8 cellular contexts compared by ENCODE assay signal in genomic region chr11:67053896-67054850, GRCh38. TPM values are rescaled to one million over a fixed set of nuclear protein-coding genes. Genes with fewer than 3 reads are reported as not detected.
DNase-seq lines count a peak whose midpoint lies in the region; ATAC-seq, FAIRE-seq and TF ChIP-seq lines count a peak whose summit lies in the region.

No MANE protein-coding gene starts in this region.

- CTCF ChIA-PET in K562 (lab: Yijun Ruan, JAX; ENCODE audit: low intra/inter-chr PET ratio) = interaction anchor here (0.6 to 1.0 kb wide), 3 partner anchors 17 to 263 kb away, joined by 3 to 8 read pairs (median 5); no protein-coding TSS in a partner anchor

- TF ChIP-seq EP300 in K562 (IDR thresholded peaks at IDR 0.05; ENCODE audit: low read length) = no peak

- 20% methylated on average over 13 of the region's 16 CpGs for WGBS in K562 (ENCODE audit: insufficient coverage, low coverage, missing lambda C conversion rate)

- in situ Hi-C loops in K562 (cut with MboI) = no loop called here

- no peak overlapping the region for H3K27ac ChIP-seq in K562 (ENCODE audit: extremely low read depth, low read depth, low read length)

- no peaks in the 10 kb centered on the region for H4K20me1 ChIP-seq in K562 (replicated peaks; ENCODE audit: control insufficient read depth, insufficient read depth, low read length)

- no peaks in the 10 kb centered on the region for H3K27me3 ChIP-seq in K562 (ENCODE audit: control insufficient read depth in 2 of 2, insufficient read depth in 2 of 2, low read length in 2 of 2)

- no peak overlapping the region; a peak in 1 of 4 replicates for H3K9ac ChIP-seq in K562 (ENCODE audit: insufficient read depth in 1 of 2, low read depth in 2 of 2, low read length in 2 of 2)

- H3K4me1 ChIP-seq in K562 (replicated peaks in 1 of 2; ENCODE audit: control insufficient read depth in 2 of 2, insufficient read depth in 2 of 2, low read length in 2 of 2) = peaks cover 26 to 36% of the 10 kb centered on the region in 2 experiments

- BruUV-seq in K562 (replicated peaks; lab: Mats Ljungman, UMichigan) = no TSS peak

- H3K4me3 ChIP-seq in K562 = no peak overlapping the region

- peak overlapping the region; percentile 34; the same call in 1 of the 2 replicates for H2AFZ ChIP-seq in K562 (ENCODE audit: low read depth, low read length)

- FAIRE-seq in D721Med (lab: Jason Lieb, UNC) = no peak
- peak; percentile 90 for FAIRE-seq in K562 (lab: Jason Lieb, UNC)

- DNase-seq in D721Med (ENCODE audit: insufficient read length, low spot score) = peak; percentile 96
- peak; percentile 68 for DNase-seq in HK-2 (ENCODE audit: unreplicated experiment)
- peak; percentile 34 for DNase-seq in SHP77 treated with DMSO at 0.1 percent for 48 hours (lab: John Stamatoyannopoulos, UW)
- DNase-seq in K562 (ENCODE audit: extremely low read depth in 1 of 4, low spot score in 3 of 4) = peak; percentile 76 to 90 (median 87)
- peak; percentile 95 for DNase-seq in iPS-NIHi7 (ENCODE audit: extremely low spot score)
- DNase-seq in stimulated activated CD4-positive, alpha-beta T cell treated with anti-CD3 and anti-CD28 coated beads, Interleukin-12 subunit alpha, Interleukin-12 subunit beta, amount 100 ng/mL, for 4 hours = peak; percentile 18

- no peaks in the 10 kb centered on the region for H3K9me3 ChIP-seq in K562 (replicated peaks; ENCODE audit: control insufficient read depth, insufficient read depth, low read depth, low read length)

- H3K9me1 ChIP-seq in K562 (ENCODE audit: control insufficient read depth, insufficient read depth, low read length) = no peaks in the 10 kb centered on the region

- no peak for TF ChIP-seq POLR2A in K562 (conservative IDR thresholded peaks at IDR 0.05)

- POLR2A ChIA-PET in K562 (lab: Yijun Ruan, JAX) = interaction anchor here (0.6 to 1.1 kb wide), 5 partner anchors 9 to 276 kb away, joined by 3 to 4 read pairs (median 3); no protein-coding TSS in a partner anchor

- TF ChIP-seq CTCF in D721Med (IDR thresholded peaks at IDR 0.05; ENCODE audit: insufficient read depth, missing control alignments) = peak; percentile 61
- TF ChIP-seq CTCF in K562 (IDR thresholded peaks at IDR 0.05 in 2 of 3, conservative IDR thresholded peaks at IDR 0.05 in 1 of 3; ENCODE audit: insufficient read depth in 2 of 3, low read depth in 1 of 3, low read length in 3 of 3) = peak; percentile 82 to 91 (median 84)

- no peaks in the 10 kb centered on the region for H3K79me2 ChIP-seq in K562 (ENCODE audit: control insufficient read depth, insufficient read depth, low read length)

- intact Hi-C loops in K562 (cut with micrococcal nuclease) = loop anchor here (2.0 kb wide), 1 partner anchor 17 kb away; no protein-coding TSS in a partner anchor

- no peaks in the 10 kb centered on the region for H3K36me3 ChIP-seq in K562 (ENCODE audit: control insufficient read depth, insufficient read depth, low read length)

- ATAC-seq in K562 (peak; percentile 93), HG02981 (IDR thresholded peaks at IDR 0.05; ENCODE audit: unreplicated experiment) (no peak), HG02870 (IDR thresholded peaks at IDR 0.05; ENCODE audit: unreplicated experiment) (no peak)

- H3K4me2 ChIP-seq in K562 (ENCODE audit: insufficient read depth, low read length) = no peak overlapping the region

- TF ChIP-seq RAD21 in K562 (CRISPR knock-in tag; conservative IDR thresholded peaks at IDR 0.05 in 1 of 2, IDR thresholded peaks at IDR 0.05 in 1 of 2) = peak; percentile 49 to 84

TF ChIP-seq in K562, 482 proteins besides CTCF, POLR2A, EP300 and RAD21 (continues in another document):
- TF ChIP-seq SRF (CRISPR knock-in tag; IDR thresholded peaks at IDR 0.05) = peak in 1 of 2 experiments; percentile 60; a peak in 1 of 4 replicates
- peak; percentile 47 for TF ChIP-seq JUND (IDR thresholded peaks at IDR 0.05; ENCODE audit: borderline replicate concordance, low read depth, low read length)
- TF ChIP-seq JUND (tag; IDR thresholded peaks at IDR 0.05; ENCODE audit: borderline replicate concordance, low read depth, low read length) = peak; percentile 40; the same call in 1 of the 3 replicates
- no peak for TF ChIP-seq TEAD4 (IDR thresholded peaks at IDR 0.05; ENCODE audit: low read length)
- no peak for TF ChIP-seq TEAD4 (CRISPR knock-in tag; IDR thresholded peaks at IDR 0.05; ENCODE audit: borderline replicate concordance)
- TF ChIP-seq TBL1XR1 (IDR thresholded peaks at IDR 0.05; ENCODE audit: low read length in 2 of 2) = 0 out of 4 replicates have a peak, but pooled peaks of 1 of the 2 experiments have one; percentile 16
- 0 out of 2 replicates have a peak, but pooled peaks have one; percentile 14 for TF ChIP-seq VEZF1 (CRISPR knock-in tag; IDR thresholded peaks at IDR 0.05)
- no peak for TF ChIP-seq ZNF511 (CRISPR knock-in tag; IDR thresholded peaks at IDR 0.05)
- no peak for TF ChIP-seq ZNF347 (CRISPR knock-in tag; IDR thresholded peaks at IDR 0.05; ENCODE audit: low read depth)
- TF ChIP-seq NFATC3 (IDR thresholded peaks at IDR 0.05) = 0 out of 2 replicates have a peak, but pooled peaks have one; percentile 28
- TF ChIP-seq GABPB1 (CRISPR knock-in tag; IDR thresholded peaks at IDR 0.05) = no peak
- TF ChIP-seq SMC3 (conservative IDR thresholded peaks at IDR 0.05; ENCODE audit: insufficient read depth, low read depth, low read length) = peak; percentile 70
- TF ChIP-seq ZBTB7A (IDR thresholded peaks at IDR 0.05; ENCODE audit: borderline replicate concordance, control insufficient read depth, low read depth, low read length) = peak; percentile 73
- TF ChIP-seq SNRNP70 (optimal IDR thresholded peaks at IDR 0.05; ENCODE audit: low read depth, low read length) = no peak

RNA-seq across cellular contexts. Expression of gene RHOD, which starts 2.5 kb away (rescaled TPM):
- not detected in 2 replicates for total RNA-seq in K562 (2011; cell fraction: chromatin; rRNA removed; ENCODE audit: low replicate concordance)
- not detected in 2 replicates for total RNA-seq in K562 (2011; cell fraction: nucleolus; rRNA removed)
- not detected in 2 replicates for total RNA-seq in K562 (2011; cell fraction: nucleoplasm; rRNA removed)
- total RNA-seq in K562 (2014; rRNA removed) (not detected in 2 replicates), K562 (2014; rRNA removed; fragmentation: Illumina TruSeq; extraction: Trizol) (not detected in 2 replicates), K562 (2015; rRNA removed; fragmentation: Illumina TruSeq; extraction: Trizol) (not detected in 2 replicates), K562 (2021) (not detected in 2 replicates)
- polyA plus RNA-seq in K562 (2011; rRNA removed) (not detected in 2 replicates), K562 (2014; fragmentation: Illumina TruSeq; extraction: Trizol) (not detected in 2 replicates), K562 (2014; fragmentation: Nextera tagmentation; extraction: Ambion mirVana) (not detected), K562 (2014; rRNA removed) (not detected in 2 replicates)
- polyA plus RNA-seq in K562 (2011; cell fraction: cytosol; rRNA removed) = not detected in 2 replicates
- polyA plus RNA-seq in K562 (2011; cell fraction: nucleus; rRNA removed) = not detected in 2 replicates
- not detected in 2 replicates for polyA plus RNA-seq in K562 (2012)
- not detected in 2 replicates for polyA minus RNA-seq in K562 (2011; rRNA and poly(A)+ RNA removed)
- 1.3 and 1.7 TPM in 2 replicates for polyA minus RNA-seq in K562 (2011; cell fraction: cytosol; rRNA and poly(A)+ RNA removed)
- 0.27 and 0.33 TPM in 2 replicates for polyA minus RNA-seq in K562 (2011; cell fraction: nucleus; rRNA and poly(A)+ RNA removed)

RNA-seq across cellular contexts. Expression of gene SYT12, which starts 31.2 kb away (rescaled TPM):
- total RNA-seq in K562 (2011; cell fraction: chromatin; rRNA removed; ENCODE audit: low replicate concordance) = 0.14 and 0.32 TPM in 2 replicates
- total RNA-seq in K562 (2011; cell fraction: nucleolus; rRNA removed) = 0.13 and 0.17 TPM in 2 replicates
- 0.15 TPM in 1 of 2 replicates, not detected in the other for total RNA-seq in K562 (2011; cell fraction: nucleoplasm; rRNA removed)
- total RNA-seq in K562 (2014; rRNA removed) (not detected in 2 replicates), K562 (2014; rRNA removed; fragmentation: Illumina TruSeq; extraction: Trizol) (0.11 TPM in 1 of 2 replicates, not detected in the other), K562 (2015; rRNA removed; fragmentation: Illumina TruSeq; extraction: Trizol) (0.11 TPM in 1 of 2 replicates, not detected in the other), K562 (2021) (not detected in 2 replicates)
- polyA plus RNA-seq in K562 (2011; rRNA removed) (0.01 and 0.03 TPM in 2 replicates), K562 (2014; fragmentation: Illumina TruSeq; extraction: Trizol) (0.03 TPM in 1 of 2 replicates, not detected in the other), K562 (2014; fragmentation: Nextera tagmentation; extraction: Ambion mirVana) (not detected), K562 (2014; rRNA removed) (0.03 and 0.07 TPM in 2 replicates)
- 0.01 and 0.04 TPM in 2 replicates for polyA plus RNA-seq in K562 (2011; cell fraction: cytosol; rRNA removed)
- 0.04 and 0.13 TPM in 2 replicates for polyA plus RNA-seq in K562 (2011; cell fraction: nucleus; rRNA removed)
- 0.08 and 0.21 TPM in 2 replicates for polyA plus RNA-seq in K562 (2012)
- 0.04 TPM in 1 of 2 replicates, not detected in the other for polyA minus RNA-seq in K562 (2011; rRNA and poly(A)+ RNA removed)
- not detected in 2 replicates for polyA minus RNA-seq in K562 (2011; cell fraction: cytosol; rRNA and poly(A)+ RNA removed)
- 0.13 and 0.22 TPM in 2 replicates for polyA minus RNA-seq in K562 (2011; cell fraction: nucleus; rRNA and poly(A)+ RNA removed)

Comparison
In these comparisons a context has a peak if more than half of its experiments do, and no peak if none do; other contexts are left out.
1. DNase-seq: peak in every context shown above with its lines; median percentile 96 in D721Med; 95 in iPS-NIHi7; 87 in K562; 68 in HK-2; 34 in SHP77 treated with DMSO at 0.1 percent for 48 hours; 18 in stimulated activated CD4-positive, alpha-beta T cell treated with anti-CD3 and anti-CD28 coated beads, Interleukin-12 subunit alpha, Interleukin-12 subunit beta, amount 100 ng/mL, for 4 hours.